ENCODE assay signal across 24 cellular contexts in genomic region chr14:54209501-54210231, GRCh38.
DNase-seq lines count a peak whose midpoint lies in the region; ATAC-seq, FAIRE-seq and TF ChIP-seq lines count a peak whose summit lies in the region.
"Had no signal": no experiment of that assay in that cellular context is flagged by ENCODE, and none has a peak within 500 bp of the region (broad histone marks: within the 10 kb centered on the region; RNA-seq: fewer than 3 reads in every experiment).

No MANE protein-coding gene starts in this region.

- no peaks in the 10 kb centered on the region for H3K27me3 ChIP-seq in bronchial epithelial cell (ENCODE audit: control insufficient read depth, insufficient read depth, low read length)
- H3K27me3 ChIP-seq: MG63 had no signal

- no peaks in the 10 kb centered on the region for H3K4me1 Mint-ChIP-seq in activated T-helper 17 cell treated with anti-CD3 and anti-CD28 coated beads, Interleukin-2, amount 50 U/mL, for 72 hours
- no peaks in the 10 kb centered on the region for H3K4me1 Mint-ChIP-seq in activated T-cell treated with anti-CD3 and anti-CD28 coated beads, Interleukin-2, amount 50 U/mL, for 4 hours (ENCODE audit: low read depth)
- H3K4me1 Mint-ChIP-seq: CD4-positive, CD25-positive, alpha-beta regulatory T cell; stimulated activated memory B cell treated with anti-CD40 and anti-IgM and Interleukin-4, amounts not matched to agents 10 μg/mL and 1 μg/mL and 100 μg/mL, for 72 hours had no signal

- TF ChIP-seq CTCF in bronchial epithelial cell (IDR thresholded peaks at IDR 0.05; ENCODE audit: insufficient read depth, low read length, severe bottlenecking), result no peak

- no peaks in the 10 kb centered on the region for H3K36me3 ChIP-seq in bronchial epithelial cell (ENCODE audit: control insufficient read depth, insufficient read depth, low read length)
- H3K36me3 ChIP-seq: lower lobe of right lung, MG63 had no signal

- H3K27me3 Mint-ChIP-seq in activated T-helper 17 cell treated with anti-CD3 and anti-CD28 coated beads, Interleukin-2, amount 50 U/mL, for 72 hours, result peaks cover 19% of the 10 kb centered on the region
- H3K27me3 Mint-ChIP-seq in activated T-cell treated with anti-CD3 and anti-CD28 coated beads, Interleukin-2, amount 50 U/mL, for 4 hours (ENCODE audit: low read depth), result peaks cover 15% of the 10 kb centered on the region

- no peak overlapping the region for H3K4me3 Mint-ChIP-seq in activated T-helper 17 cell treated with anti-CD3 and anti-CD28 coated beads, Interleukin-2, amount 50 U/mL, for 72 hours
- H3K4me3 Mint-ChIP-seq in activated T-cell treated with anti-CD3 and anti-CD28 coated beads, Interleukin-2, amount 50 U/mL, for 4 hours, result no peak overlapping the region
- H3K4me3 Mint-ChIP-seq: CD4-positive, CD25-positive, alpha-beta regulatory T cell; H9; natural killer cell treated with Interleukin-12 subunit alpha and Interleukin-12 subunit beta and Interleukin-15 and Interleukin-18, amount 100 ng/mL, for 72 hours; stimulated activated memory B cell treated with anti-CD40 and anti-IgM and Interleukin-4, amounts not matched to agents 10 μg/mL and 1 μg/mL and 100 μg/mL, for 72 hours had no signal

- in situ Hi-C loops in ACHN (cut with HindIII; ENCODE audit: low pct_ligation_motif_present, low pct_unique_long_range_greater_than_20kb, low sequenced_read_pairs), result no loop called here

- FAIRE-seq in bronchial epithelial cell (lab: Jason Lieb, UNC), result no peak
- FAIRE-seq: A549, endothelial cell of umbilical vein, GM18507 had no signal

- no peaks in the 10 kb centered on the region for H3K36me3 Mint-ChIP-seq in activated T-helper 17 cell treated with anti-CD3 and anti-CD28 coated beads, Interleukin-2, amount 50 U/mL, for 72 hours (ENCODE audit: low read depth)
- no peaks in the 10 kb centered on the region for H3K36me3 Mint-ChIP-seq in activated T-cell treated with anti-CD3 and anti-CD28 coated beads, Interleukin-2, amount 50 U/mL, for 4 hours (ENCODE audit: insufficient read depth)
- H3K36me3 Mint-ChIP-seq: CD4-positive, CD25-positive, alpha-beta regulatory T cell; natural killer cell treated with Interleukin-12 subunit alpha and Interleukin-12 subunit beta and Interleukin-15 and Interleukin-18, amount 100 ng/mL, for 72 hours; stimulated activated memory B cell treated with anti-CD40 and anti-IgM and Interleukin-4, amounts not matched to agents 10 μg/mL and 1 μg/mL and 100 μg/mL, for 72 hours had no signal

- DNase-seq in ACHN, result peak; percentile 47
- DNase-seq in HT1080 (ENCODE audit: low read depth), result peak; percentile 50
- DNase-seq in bronchial epithelial cell (ENCODE audit: low read depth), result peak; percentile 76
- peak; percentile 58 for DNase-seq in kidney tubule cell (ENCODE audit: low spot score)
- DNase-seq in activated T-cell treated with anti-CD3 and anti-CD28 coated beads, Interleukin-2, amount 50 U/mL, for 4 hours, result no peak
- DNase-seq: activated gamma-delta T cell; anterior cingulate cortex; CD4-positive, CD25-positive, alpha-beta regulatory T cell; cortex of kidney; glutamatergic neuron; H9; lower lobe of right lung; MG63; NCI-H187; NCI-H526 treated with DMSO at 0.1 percent for 48 hours; OCI-M1 had no signal

- no peak overlapping the region for H3K4me3 ChIP-seq in bronchial epithelial cell (ENCODE audit: low read depth, low read length)
- H3K4me3 ChIP-seq: A549, lower lobe of right lung, MG63 had no signal

- H3K27ac Mint-ChIP-seq in activated T-helper 17 cell treated with anti-CD3 and anti-CD28 coated beads, Interleukin-2, amount 50 U/mL, for 72 hours, result no peak overlapping the region
- H3K27ac Mint-ChIP-seq: CD4-positive, CD25-positive, alpha-beta regulatory T cell; H9; natural killer cell treated with Interleukin-12 subunit alpha and Interleukin-12 subunit beta and Interleukin-15 and Interleukin-18, amount 100 ng/mL, for 72 hours; stimulated activated memory B cell treated with anti-CD40 and anti-IgM and Interleukin-4, amounts not matched to agents 10 μg/mL and 1 μg/mL and 100 μg/mL, for 72 hours had no signal

- ATAC-seq in activated T-helper 17 cell treated with anti-CD3 and anti-CD28 coated beads, Interleukin-2, amount 50 U/mL, for 72 hours (replicated peaks), result no peak
- no peak for ATAC-seq in activated T-cell treated with anti-CD3 and anti-CD28 coated beads, Interleukin-2, amount 50 U/mL, for 4 hours
- ATAC-seq in GM19023 (IDR thresholded peaks at IDR 0.05; ENCODE audit: unreplicated experiment), result no peak
- ATAC-seq in HG03565 (IDR thresholded peaks at IDR 0.05; ENCODE audit: unreplicated experiment), result no peak
- ATAC-seq: A549; lower lobe of right lung; natural killer cell treated with Interleukin-12 subunit alpha and Interleukin-12 subunit beta and Interleukin-15 and Interleukin-18, amount 100 ng/mL, for 72 hours; stimulated activated memory B cell treated with anti-CD40 and anti-IgM and Interleukin-4, amounts not matched to agents 10 μg/mL and 1 μg/mL and 100 μg/mL, for 72 hours had no signal

- no peaks in the 10 kb centered on the region for H3K9me3 Mint-ChIP-seq in activated T-helper 17 cell treated with anti-CD3 and anti-CD28 coated beads, Interleukin-2, amount 50 U/mL, for 72 hours
- no peaks in the 10 kb centered on the region for H3K9me3 Mint-ChIP-seq in activated T-cell treated with anti-CD3 and anti-CD28 coated beads, Interleukin-2, amount 50 U/mL, for 4 hours
- H3K9me3 Mint-ChIP-seq: natural killer cell treated with Interleukin-12 subunit alpha and Interleukin-12 subunit beta and Interleukin-15 and Interleukin-18, amount 100 ng/mL, for 72 hours; stimulated activated memory B cell treated with anti-CD40 and anti-IgM and Interleukin-4, amounts not matched to agents 10 μg/mL and 1 μg/mL and 100 μg/mL, for 72 hours had no signal
